19 cellular contexts compared by ENCODE assay signal in the genomic region with DNA sequence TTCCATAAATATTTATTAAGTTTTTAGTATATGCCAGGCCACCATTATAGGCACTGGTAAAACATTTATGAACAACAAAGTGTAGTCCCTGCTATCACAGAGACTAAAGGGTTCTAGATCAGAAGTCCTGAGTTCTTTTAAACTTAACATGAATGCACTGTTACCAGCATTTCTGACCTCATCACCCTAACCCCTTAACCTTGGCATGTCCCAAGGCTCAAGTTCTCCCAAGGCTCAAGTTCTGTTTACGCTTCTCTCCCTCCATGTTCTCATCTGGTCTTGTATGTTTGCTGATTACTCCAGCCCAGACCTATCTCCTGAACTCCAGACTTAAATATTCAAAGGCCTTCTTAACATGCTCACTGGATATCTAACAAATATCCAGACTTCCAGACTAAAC.
"Had no signal": no experiment of that assay in that cellular context is flagged by ENCODE, and none has a peak within 500 bp of the region (broad histone marks: within the 10 kb centered on the region; RNA-seq: fewer than 3 reads in every experiment).

No MANE protein-coding gene starts in this region.

- H3K36me3 Mint-ChIP-seq: stimulated activated memory B cell treated with anti-CD40 and anti-IgM and Interleukin-4, amounts not matched to agents 10 μg/mL and 1 μg/mL and 100 μg/mL, for 72 hours had no signal

- H3K4me3 Mint-ChIP-seq: activated CD4-positive, alpha-beta T cell treated with anti-CD3 and anti-CD28 coated beads, Interleukin-2, amount 10 ng/mL, durations not matched to agents 24 days and 14 days; activated CD8-positive, alpha-beta T cell treated with anti-CD3 and anti-CD28 coated beads, Interleukin-2, amount 10 ng/mL, durations not matched to agents 7 days and 5 days; activated T-cell treated with anti-CD3 and anti-CD28 coated beads, Interleukin-2, amount 50 U/mL, for 24 hours; dendritic cell treated with granulocyte-macrophage colony-stimulating factor and Interleukin-4, amounts not matched to agents 40 ng/mL and 50 ng/mL, for 4 days; stimulated activated memory B cell treated with anti-CD40 and anti-IgM and Interleukin-4, amounts not matched to agents 10 μg/mL and 1 μg/mL and 100 μg/mL, for 72 hours had no signal

- DNase-seq: activated CD4-positive, alpha-beta T cell treated with anti-CD3 and anti-CD28 coated beads, Interleukin-2, amount 10 ng/mL, durations not matched to agents 24 days and 14 days; activated CD8-positive, alpha-beta T cell treated with anti-CD3 and anti-CD28 coated beads, Interleukin-2, amount 10 ng/mL, durations not matched to agents 7 days and 5 days; activated naive CD4-positive, alpha-beta T cell treated with Interleukin-2 at 50 U/mL for 16 hours; activated T-cell treated with anti-CD3 and anti-CD28 coated beads, Interleukin-2, amount 50 U/mL, for 24 hours; anterior cingulate cortex; cerebellar nuclear complex; effector CD8-positive, alpha-beta T cell; midbrain; stimulated activated CD4-positive, alpha-beta T cell treated with anti-CD3 and anti-CD28 coated beads, Interleukin-4, amount 100 ng/mL, for 24 hours; T-helper 1 cell; T-helper 9 cell had no signal

- H3K4me3 ChIP-seq: lung, skin epidermis, testis had no signal

- H3K9me3 ChIP-seq: testis had no signal

- H3K27ac ChIP-seq: skin epidermis, testis had no signal

- H3K27ac Mint-ChIP-seq: activated CD4-positive, alpha-beta T cell treated with anti-CD3 and anti-CD28 coated beads, Interleukin-2, amount 10 ng/mL, durations not matched to agents 24 days and 14 days; activated CD8-positive, alpha-beta T cell treated with anti-CD3 and anti-CD28 coated beads, Interleukin-2, amount 10 ng/mL, durations not matched to agents 7 days and 5 days; activated T-cell treated with anti-CD3 and anti-CD28 coated beads, Interleukin-2, amount 50 U/mL, for 24 hours; activated T-helper 2 cell treated with anti-CD3 and anti-CD28 coated beads, Interferon-gamma antibody, Interleukin-2, Interleukin-4, amounts not matched to agents 10 μg/mL and 5 μg/mL and 100 μg/mL, durations not matched to agents 14 hours and 24 hours and 36 hours; dendritic cell treated with granulocyte-macrophage colony-stimulating factor and Interleukin-4, amounts not matched to agents 40 ng/mL and 50 ng/mL, for 4 days; stimulated activated memory B cell treated with anti-CD40 and anti-IgM and Interleukin-4, amounts not matched to agents 10 μg/mL and 1 μg/mL and 100 μg/mL, for 72 hours had no signal

- H3K4me1 Mint-ChIP-seq: stimulated activated memory B cell treated with anti-CD40 and anti-IgM and Interleukin-4, amounts not matched to agents 10 μg/mL and 1 μg/mL and 100 μg/mL, for 72 hours had no signal

- H3K27me3 ChIP-seq: testis had no signal

- H3K9me3 Mint-ChIP-seq: activated CD4-positive, alpha-beta T cell treated with anti-CD3 and anti-CD28 coated beads, Interleukin-2, amount 10 ng/mL, durations not matched to agents 24 days and 14 days; activated T-cell treated with anti-CD3 and anti-CD28 coated beads, Interleukin-2, amount 50 U/mL, for 24 hours; activated T-helper 2 cell treated with anti-CD3 and anti-CD28 coated beads, Interferon-gamma antibody, Interleukin-2, Interleukin-4, amounts not matched to agents 10 μg/mL and 5 μg/mL and 100 μg/mL, durations not matched to agents 14 hours and 24 hours and 36 hours; dendritic cell treated with granulocyte-macrophage colony-stimulating factor and Interleukin-4, amounts not matched to agents 40 ng/mL and 50 ng/mL, for 4 days; nephron; stimulated activated memory B cell treated with anti-CD40 and anti-IgM and Interleukin-4, amounts not matched to agents 10 μg/mL and 1 μg/mL and 100 μg/mL, for 72 hours had no signal

- H3K27me3 Mint-ChIP-seq: activated T-cell treated with anti-CD3 and anti-CD28 coated beads, Interleukin-2, amount 50 U/mL, for 24 hours had no signal

- ATAC-seq: activated CD8-positive, alpha-beta T cell treated with anti-CD3 and anti-CD28 coated beads, Interleukin-2, amount 10 ng/mL, durations not matched to agents 7 days and 5 days; esophagus mucosa; stimulated activated memory B cell treated with anti-CD40 and anti-IgM and Interleukin-4, amounts not matched to agents 10 μg/mL and 1 μg/mL and 100 μg/mL, for 72 hours had no signal
